In the genomic region with DNA sequence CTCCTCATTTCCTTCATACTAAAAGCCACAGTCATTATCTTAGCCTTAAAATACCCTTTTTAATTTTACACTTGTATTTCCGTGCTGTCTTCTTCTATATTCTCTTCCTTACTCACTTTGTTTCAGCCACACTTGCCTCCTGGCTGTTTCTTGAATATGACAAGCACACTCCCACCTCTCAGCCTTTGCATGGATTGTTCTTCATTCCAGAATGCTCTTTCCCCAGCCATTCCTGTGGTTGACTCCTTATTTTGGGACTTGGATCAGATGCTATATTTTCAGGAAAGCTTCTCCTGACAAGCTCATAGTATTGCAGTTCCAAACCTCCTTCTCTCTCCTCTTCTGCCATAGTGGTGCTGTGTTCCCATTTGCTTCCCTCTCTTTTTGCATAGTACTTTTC, we compare ENCODE assay signal across 32 cellular contexts.
"Had no signal": no experiment of that assay in that cellular context is flagged by ENCODE, and none has a peak within 500 bp of the region (broad histone marks: within the 10 kb centered on the region; RNA-seq: fewer than 3 reads in every experiment).

No MANE protein-coding gene starts in this region.

- DNase-seq: activated B cell treated with CpG ODN at 0.5 μM for 24 hours; activated CD4-positive, alpha-beta memory T cell treated with anti-CD3 and anti-CD28 coated beads for 36 hours; activated CD4-positive, alpha-beta T cell treated with anti-CD3 and anti-CD28 coated beads for 4 hours; activated CD4-positive, alpha-beta T cell treated with anti-CD3 and anti-CD28 coated beads, Interleukin-2, amount 10 ng/mL, durations not matched to agents 24 days and 14 days; activated CD4-positive, alpha-beta T cell treated with anti-CD3 and anti-CD28 coated beads, Interleukin-2, amount 50 U/mL, for 1 hour; activated CD4-positive, alpha-beta T cell treated with anti-CD3 and anti-CD28 coated beads, Interleukin-2, amount 50 U/mL, for 4 hours; activated CD4-positive, CD25-positive, alpha-beta regulatory T cell treated with anti-CD3 and anti-CD28 coated beads, Interleukin-2, amount 50 U/mL, for 72 hours; activated CD8-positive, alpha-beta memory T cell treated with anti-CD3 and anti-CD28 coated beads, Interleukin-2, amount 50 U/mL, for 4 hours; activated CD8-positive, alpha-beta T cell treated with anti-CD3 and anti-CD28 coated beads for 36 hours; activated effector memory CD4-positive, alpha-beta T cell treated with anti-CD3 and anti-CD28 coated beads, Interleukin-2, amount 50 U/mL, for 16 hours; activated gamma-delta T cell treated with Interleukin-2 at 50 U/mL for 16 hours; activated naive CD4-positive, alpha-beta T cell; activated naive CD4-positive, alpha-beta T cell treated with anti-CD3 and anti-CD28 coated beads for 36 hours; activated naive CD4-positive, alpha-beta T cell treated with anti-CD3 and anti-CD28 coated beads, Interleukin-2, amount 50 U/mL, for 16 hours; activated naive CD8-positive, alpha-beta T cell treated with anti-CD3 and anti-CD28 coated beads for 36 hours; activated T-cell treated with anti-CD3 and anti-CD28 coated beads for 4 hours; activated T-cell treated with anti-CD3 and anti-CD28 coated beads, Interleukin-2, amount 50 U/mL, for 1 hour; activated T-cell treated with anti-CD3 and anti-CD28 coated beads, Interleukin-2, amount 50 U/mL, for 4 hours; activated T-cell treated with anti-CD3 and anti-CD28 coated beads, Interleukin-2, amount 50 U/mL, for 72 hours; adrenal gland; amygdala; anterior cingulate cortex; caudate nucleus; cerebellar nuclear complex; T-cell; T-helper 17 cell; T-helper 9 cell had no signal

- H3K27ac ChIP-seq: adrenal gland, ascending aorta, cardiac muscle cell, VCaP had no signal

- H3K36me3 ChIP-seq: adrenal gland, ascending aorta, cardiac muscle cell had no signal

- H3K27me3 ChIP-seq: adrenal gland, ascending aorta, cardiac muscle cell had no signal

- H3K4me1 ChIP-seq: adrenal gland, ascending aorta had no signal

- H3K9me3 ChIP-seq: adrenal gland, ascending aorta had no signal

- H3K4me3 ChIP-seq: adrenal gland, ascending aorta, cardiac muscle cell had no signal

- ATAC-seq: activated CD8-positive, alpha-beta T cell treated with anti-CD3 and anti-CD28 coated beads for 36 hours; activated naive CD4-positive, alpha-beta T cell treated with anti-CD3 and anti-CD28 coated beads, Interleukin-2, amount 50 U/mL, for 72 hours; activated T-cell treated with anti-CD3 and anti-CD28 coated beads, Interleukin-2, amount 50 U/mL, for 4 hours; activated T-cell treated with anti-CD3 and anti-CD28 coated beads, Interleukin-2, amount 50 U/mL, for 72 hours; activated T-helper 17 cell treated with anti-CD3 and anti-CD28 coated beads, Interleukin-2, amount 50 U/mL, for 72 hours; T-cell; T-helper 17 cell had no signal
